In genomic region chr1:223731076-223731770, GRCh38 we compare ENCODE assay signal across 9 cellular contexts. TPM values are rescaled to one million over a fixed set of nuclear protein-coding genes. Genes with fewer than 3 reads are reported as not detected.
DNase-seq lines count a peak whose midpoint lies in the region; ATAC-seq, FAIRE-seq and TF ChIP-seq lines count a peak whose summit lies in the region.
"Had no signal": no experiment of that assay in that cellular context is flagged by ENCODE, and none has a peak within 500 bp of the region (broad histone marks: within the 10 kb centered on the region; RNA-seq: fewer than 3 reads in every experiment).

No MANE protein-coding gene starts in this region.

- H3K4me1 ChIP-seq in H1 (replicated peaks in 1 of 4; ENCODE audit: control insufficient read depth in 3 of 4, insufficient read depth in 4 of 4, low read length in 3 of 4), result peaks cover 11 to 45% (median 27%) of the 10 kb centered on the region in 4 experiments
- H3K4me1 ChIP-seq in naive thymus-derived CD4-positive, alpha-beta T cell (ENCODE audit: control insufficient read depth in 2 of 2, insufficient read depth in 2 of 2, low read length in 2 of 2), result peaks cover 14 to 23% of the 10 kb centered on the region in 2 donors

- H3K36me3 Mint-ChIP-seq in naive thymus-derived CD4-positive, alpha-beta T cell, result peaks cover 0 to 47% (median 27%) of the 10 kb centered on the region in 5 donors

- H3K27me3 Mint-ChIP-seq in naive thymus-derived CD4-positive, alpha-beta T cell, result no peaks in the 10 kb centered on the region

- H3K79me1 ChIP-seq in H1 (ENCODE audit: low read depth, low read length), result no peaks in the 10 kb centered on the region

- intact Hi-C loops in naive thymus-derived CD4-positive, alpha-beta T cell (cut with micrococcal nuclease), result no loop called here

- no peak for TF ChIP-seq RAD21 in H1 (IDR thresholded peaks at IDR 0.05 in 1 of 2, conservative IDR thresholded peaks at IDR 0.05 in 1 of 2; ENCODE audit: low read depth in 2 of 2, low read length in 2 of 2)

- H3K9me3 ChIP-seq in H1 (ENCODE audit: insufficient read depth in 2 of 2, low read depth in 1 of 2, low read length in 1 of 2), result no peaks in the 10 kb centered on the region
- H3K9me3 ChIP-seq in naive thymus-derived CD4-positive, alpha-beta T cell (ENCODE audit: control insufficient read depth in 2 of 3, low read length in 3 of 3), result no peaks in the 10 kb centered on the region
- H3K9me3 ChIP-seq: Peyer's patch had no signal

- no peak overlapping the region for H3K4me3 Mint-ChIP-seq in naive thymus-derived CD4-positive, alpha-beta T cell

- peaks cover 25 to 69% (median 40%) of the 10 kb centered on the region in 7 donors for H3K4me1 Mint-ChIP-seq in naive thymus-derived CD4-positive, alpha-beta T cell

- no peak overlapping the region for H3K4me2 ChIP-seq in H1 (ENCODE audit: insufficient read depth in 1 of 2, low read depth in 2 of 2, low read length in 2 of 2)

- no peak for FAIRE-seq in H1 (lab: Jason Lieb, UNC)

- H4K20me1 ChIP-seq in H1 (replicated peaks in 1 of 2; ENCODE audit: control insufficient read depth in 1 of 2, insufficient read depth in 2 of 2, low read length in 2 of 2), result peaks cover 1 to 6% of the 10 kb centered on the region in 2 experiments

- POLR2A ChIA-PET in H1 (lab: Charles Lee; ENCODE audit: partially characterized antibody), result interaction anchor here (0.9 to 2.2 kb wide), 2 partner anchors 12 to 21 kb away, joined by 4 to 7 read pairs; no protein-coding TSS in a partner anchor
- POLR2A ChIA-PET in naive thymus-derived CD4-positive, alpha-beta T cell (lab: Charles Lee), result interaction anchor here (7.5 kb wide), 1 partner anchor 14 kb away, joined by 38 read pairs; no protein-coding TSS in a partner anchor

- DNase-seq in AG08396 (ENCODE audit: low spot score) (peak; percentile 63), NCI-H2029 (lab: John Stamatoyannopoulos, UW) (peak; percentile 75), H1 (ENCODE audit: low read depth in 1 of 2, low spot score in 2 of 2) (no peak), GM10266 (ENCODE audit: extremely low spot score) (no peak), HuH-7.5 (ENCODE audit: low spot score) (no peak), SKM-1 treated with dmso at 0.1 percent for 144 hours (lab: John Stamatoyannopoulos, UW; ENCODE audit: unreplicated experiment) (no peak)
- no peak for DNase-seq in naive thymus-derived CD4-positive, alpha-beta T cell

- H3K27ac Mint-ChIP-seq in naive thymus-derived CD4-positive, alpha-beta T cell, result peak overlapping the region in 8 of 9 donors; percentile 0 to 86 (median 54)

- TF ChIP-seq CTCF in H1 (IDR thresholded peaks at IDR 0.05; ENCODE audit: control extremely low read depth in 1 of 3, insufficient read depth in 1 of 3, low read depth in 1 of 3, low read length in 3 of 3) (no peak), GM10266 (IDR thresholded peaks at IDR 0.05; ENCODE audit: control insufficient read depth, insufficient read depth, low read depth, missing control alignments) (no peak)

- H2BK15ac ChIP-seq in H1 (ENCODE audit: low read length), result peak overlapping the region; percentile 5; the same call in 1 of the 2 replicates

- H4K8ac ChIP-seq in H1 (ENCODE audit: extremely low read depth, insufficient read depth, low read length), result no peak overlapping the region

- peak overlapping the region; percentile 35 for H2BK5ac ChIP-seq in H1 (ENCODE audit: low read depth, low read length)

- no peak for TF ChIP-seq POLR2A in H1 (IDR thresholded peaks at IDR 0.05; ENCODE audit: control extremely low read depth in 1 of 2, low read depth in 2 of 2, low read length in 2 of 2)

- H2BK120ac ChIP-seq in H1 (replicated peaks; ENCODE audit: low read depth, low read length), result no peak overlapping the region

- H2AFZ ChIP-seq in H1 (ENCODE audit: low read length), result no peak overlapping the region

- H3K27ac ChIP-seq in H1 (ENCODE audit: low read depth, low read length), result no peak overlapping the region
- H3K27ac ChIP-seq in naive thymus-derived CD4-positive, alpha-beta T cell (ENCODE audit: low read depth, low read length), result no peak overlapping the region

- WGBS in H1 (ENCODE audit: extremely low coverage in 1 of 2, insufficient coverage in 1 of 2, insufficient read length in 1 of 2, insufficient replicate concordance in 2 of 2, low coverage in 1 of 2, low lambda C conversion rate in 2 of 2, missing lambda C conversion rate in 1 of 2), 2 experiments, result 92% methylated on average over 13 of the region's 13 CpGs; no CpG with 5 or more reads in 1 of the 2 experiments

- H3K18ac ChIP-seq in H1 (ENCODE audit: extremely low read depth, low read length), result no peak overlapping the region

- peaks cover 7 to 41% (median 39%) of the 10 kb centered on the region in 4 experiments for H3K27me3 ChIP-seq in H1 (replicated peaks in 1 of 4; ENCODE audit: control insufficient read depth in 3 of 4, extremely low read depth in 1 of 4, insufficient read depth in 3 of 4, low read length in 3 of 4)
- H3K27me3 ChIP-seq in naive thymus-derived CD4-positive, alpha-beta T cell (ENCODE audit: control insufficient read depth in 2 of 2, insufficient read depth in 2 of 2, low read length in 2 of 2), result no peaks in the 10 kb centered on the region
- H3K27me3 ChIP-seq: Peyer's patch had no signal

- H3K56ac ChIP-seq in H1 (replicated peaks; ENCODE audit: insufficient read length, low read depth, low read length), result no peak overlapping the region

- no peaks in the 10 kb centered on the region for H3K36me3 ChIP-seq in H1 (ENCODE audit: control insufficient read depth in 2 of 4, insufficient read depth in 4 of 4, low read length in 3 of 4)
- H3K36me3 ChIP-seq in naive thymus-derived CD4-positive, alpha-beta T cell (ENCODE audit: control insufficient read depth in 2 of 3, insufficient read depth in 3 of 3, low read length in 3 of 3), result peaks cover 0 to 14% (median 0%) of the 10 kb centered on the region in 3 experiments

- no peak overlapping the region for H3K23ac ChIP-seq in H1 (ENCODE audit: insufficient read length)

- TF ChIP-seq EP300 in H1 (IDR thresholded peaks at IDR 0.05; ENCODE audit: borderline replicate concordance in 1 of 2, low read depth in 2 of 2, low read length in 2 of 2), result no peak

- H3K9ac ChIP-seq in H1 (replicated peaks in 1 of 4; ENCODE audit: extremely low read depth in 1 of 4, low read depth in 3 of 4, low read length in 3 of 4), result no peak overlapping the region

- 0 out of 2 replicates have a peak overlapping the region, but pooled peaks have one; percentile 55 for H2BK12ac ChIP-seq in H1 (ENCODE audit: low read depth, low read length)

- H3K14ac ChIP-seq in H1 (ENCODE audit: insufficient read length), result no peak overlapping the region

- H2BK20ac ChIP-seq in H1 (ENCODE audit: low read length), result no peak overlapping the region; the same call in 1 of the 2 replicates

- 0 out of 2 replicates have a peak overlapping the region, but pooled peaks have one; percentile 33 for H2AK5ac ChIP-seq in H1 (ENCODE audit: low read depth, low read length)

- H3K79me2 ChIP-seq in H1 (ENCODE audit: control insufficient read depth in 1 of 2, insufficient read depth in 2 of 2, low read length in 2 of 2), result no peaks in the 10 kb centered on the region

- H4K5ac ChIP-seq in H1 (ENCODE audit: insufficient read length, low read depth, low read length), result no peak overlapping the region

- no peaks in the 10 kb centered on the region for H3K23me2 ChIP-seq in H1 (ENCODE audit: low read depth, low read length)

- CTCF ChIA-PET in H1 (lab: Charles Lee; ENCODE audit: partially characterized antibody), result interaction anchor here (0.9 to 6.2 kb wide), 8 partner anchors 8 to 74 kb away, joined by 3 to 53 read pairs (median 4); partner anchors contain the start of gene CAPN2
- CTCF ChIA-PET in naive thymus-derived CD4-positive, alpha-beta T cell (lab: Charles Lee), result interaction anchor here (0.6 to 1.1 kb wide), 2 partner anchors 33 to 34 kb away, joined by 4 read pairs; no protein-coding TSS in a partner anchor

- H3K4ac ChIP-seq in H1 (replicated peaks; ENCODE audit: insufficient read length, low read depth, low read length), result no peak overlapping the region

- no peaks in the 10 kb centered on the region for H3K9me3 Mint-ChIP-seq in naive thymus-derived CD4-positive, alpha-beta T cell

- ATAC-seq in naive thymus-derived CD4-positive, alpha-beta T cell, result no peak
- no peak for ATAC-seq in GM21390 (IDR thresholded peaks at IDR 0.05; ENCODE audit: unreplicated experiment)

- peak overlapping the region in 1 of 4 experiments; percentile 9; a peak in 1 of 8 replicates for H3K4me3 ChIP-seq in H1 (ENCODE audit: extremely low read depth in 1 of 4, insufficient read depth in 2 of 4, low read depth in 3 of 4, low read length in 4 of 4)
- H3K4me3 ChIP-seq in naive thymus-derived CD4-positive, alpha-beta T cell (ENCODE audit: low read length), result no peak overlapping the region
- H3K4me3 ChIP-seq: Peyer's patch had no signal

- peak overlapping the region; percentile 20 for H4K91ac ChIP-seq in H1 (replicated peaks; ENCODE audit: insufficient read length, low read length)

TF ChIP-seq in H1, 55 proteins besides CTCF, POLR2A, EP300 and RAD21 (continues in another document):
- TF ChIP-seq CHD2 (IDR thresholded peaks at IDR 0.05; ENCODE audit: low read length) (no peak), POU5F1 (IDR thresholded peaks at IDR 0.05; ENCODE audit: low read depth, low read length) (no peak), ZNF274 (IDR thresholded peaks at IDR 0.05; ENCODE audit: borderline replicate concordance, extremely low read depth, low read length) (no peak), RBBP5 (IDR thresholded peaks at IDR 0.05; ENCODE audit: borderline replicate concordance, low read depth, low read length) (no peak), ATF3 (IDR thresholded peaks at IDR 0.05; ENCODE audit: insufficient read depth, low read depth, low read length) (no peak)

RNA-seq across cellular contexts. Expression of gene CAPN2, which starts 18.9 kb away (rescaled TPM):
- total RNA-seq in H1 (2021; fragmentation: NEBNext Ultra II Directional; extraction: Animal tissue kit (Norgen Biotek cat#: 25700)), result 9.2 and 9.4 TPM in 2 replicates
- 9.1 and 10.3 TPM in 2 replicates for polyA plus RNA-seq in H1 (2011; rRNA removed)
- 12.1 TPM for polyA plus RNA-seq in H1 (2011; cell fraction: cytosol; rRNA removed)
- 18.7 TPM for polyA plus RNA-seq in H1 (2011; cell fraction: nucleus; rRNA removed)
- 16.8 to 24.6 TPM (median 19.6 TPM) in 4 replicates for polyA plus RNA-seq in H1 (2012, experiment 1 of 2)
- 2.8 TPM for polyA plus RNA-seq in H1 (2012, experiment 2 of 2)
- 8.5 TPM for polyA plus RNA-seq in H1 (2013, experiment 1 of 2)
- 8.5 TPM for polyA plus RNA-seq in H1 (2013, experiment 2 of 2)
- 10.8 and 24.0 TPM in 2 replicates for polyA minus RNA-seq in H1 (2011; rRNA and poly(A)+ RNA removed)
- 15.3 TPM for polyA minus RNA-seq in H1 (2011; cell fraction: cytosol; rRNA and poly(A)+ RNA removed)
- 12.7 TPM for polyA minus RNA-seq in H1 (2011; cell fraction: nucleus; rRNA and poly(A)+ RNA removed)
- total RNA-seq in naive thymus-derived CD4-positive, alpha-beta T cell, result 100 to 1,000 TPM in 3 of 5 experiments, 10 to 100 TPM in 2; 86.1 to 195 (median 117) TPM
- polyA plus RNA-seq in naive thymus-derived CD4-positive, alpha-beta T cell, result 10 to 100 TPM; 57.6 to 96.2 TPM

Comparison
In these comparisons a context has a peak if more than half of its experiments do, and no peak if none do; other contexts are left out.
1. DNase-seq: peak in AG08396 (single experiment) and NCI-H2029 (single experiment); none in H1 (0 of 2), naive thymus-derived CD4-positive, alpha-beta T cell (0 of 9), GM10266 (single experiment), HuH-7.5 (single experiment) and SKM-1 treated with dmso at 0.1 percent for 144 hours (single experiment).